Comparison of ENCODE assay signal across 4 cellular contexts in the genomic region with DNA sequence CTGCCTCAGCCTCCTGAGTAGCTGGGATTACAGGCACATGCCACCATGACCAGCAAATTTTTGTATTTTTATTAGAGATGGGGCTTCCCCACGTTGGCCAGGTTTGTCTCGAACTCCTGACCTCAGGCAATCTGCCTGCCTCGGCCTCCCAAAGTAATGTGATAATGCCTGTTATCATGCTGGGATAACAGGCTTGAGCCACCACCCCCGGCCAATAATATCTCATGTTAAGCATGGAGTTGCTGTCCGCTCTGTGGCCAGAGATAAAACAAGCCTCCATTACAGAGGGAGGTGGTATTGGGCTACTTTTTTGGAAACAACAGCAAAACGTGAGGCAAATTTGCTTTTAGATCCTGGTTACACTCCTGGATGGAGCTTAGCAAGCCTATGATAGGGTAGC. TPM values are rescaled to one million over a fixed set of nuclear protein-coding genes. Genes with fewer than 3 reads are reported as not detected.
"Had no signal": no experiment of that assay in that cellular context is flagged by ENCODE, and none has a peak within 500 bp of the region (broad histone marks: within the 10 kb centered on the region; RNA-seq: fewer than 3 reads in every experiment).

No MANE protein-coding gene starts in this region.

RNA-seq across cellular contexts. Expression of gene ALG1L2, which starts 32.9 kb away (rescaled TPM):
- total RNA-seq: LHCN-M2, M059J, MCF 10A, NCI-H460 had no signal
